21 cellular contexts compared by ENCODE assay signal in genomic region chr6:118525913-118526490, GRCh38. TPM values are rescaled to one million over a fixed set of nuclear protein-coding genes. Genes with fewer than 3 reads are reported as not detected.
DNase-seq lines count a peak whose midpoint lies in the region; ATAC-seq and TF ChIP-seq lines count a peak whose summit lies in the region.
"Had no signal": no experiment of that assay in that cellular context is flagged by ENCODE, and none has a peak within 500 bp of the region (broad histone marks: within the 10 kb centered on the region; RNA-seq: fewer than 3 reads in every experiment).

No MANE protein-coding gene starts in this region.

- no peak for TF ChIP-seq POLR2A in transverse colon (IDR thresholded peaks at IDR 0.05)

- no peak for TF ChIP-seq CTCF in cardiac muscle cell (IDR thresholded peaks at IDR 0.05; ENCODE audit: low read depth, low read length)
- TF ChIP-seq CTCF in neural crest cell (conservative IDR thresholded peaks at IDR 0.05), result no peak
- no peak for TF ChIP-seq CTCF in transverse colon (IDR thresholded peaks at IDR 0.05)
- no peak for TF ChIP-seq CTCF in WTC11 (IDR thresholded peaks at IDR 0.05)

- no peak overlapping the region for H3K4me3 ChIP-seq in cardiac muscle cell
- no peak overlapping the region for H3K4me3 ChIP-seq in transverse colon
- H3K4me3 ChIP-seq: A549 had no signal

- H3K9me3 Mint-ChIP-seq in neural crest cell (peaks cover 3% of the 10 kb centered on the region), WTC11 (peaks cover 11% of the 10 kb centered on the region)

- no peaks in the 10 kb centered on the region for H3K27me3 ChIP-seq in cardiac muscle cell
- no peaks in the 10 kb centered on the region for H3K27me3 ChIP-seq in transverse colon

- H3K4me3 Mint-ChIP-seq in neural crest cell, result no peak overlapping the region
- H3K4me3 Mint-ChIP-seq in WTC11, result no peak overlapping the region
- H3K4me3 Mint-ChIP-seq: HFFc6 had no signal

- 61 to 79% methylated on average over 3 of the region's 3 CpGs for WGBS in transverse colon (ENCODE audit: low coverage in 1 of 2), 2 donors

- in situ Hi-C loops in transverse colon (cut with MboI; ENCODE audit: low pct_ligation_motif_present in 1 of 4, low pct_unique_long_range_greater_than_20kb in 1 of 4, low sequenced_read_pairs in 3 of 4), result no loop called here

- POLR2A ChIA-PET in WTC11 (lab: Charles Lee), result no interaction called here

- H3K4me1 Mint-ChIP-seq in neural crest cell (peaks cover 5% of the 10 kb centered on the region), WTC11 (peaks cover 24% of the 10 kb centered on the region)

- peak overlapping the region; percentile 87 for H3K27ac ChIP-seq in cardiac muscle cell
- peak overlapping the region in 3 of 4 donors; percentile 37 to 67 (median 44) for H3K27ac ChIP-seq in transverse colon
- H3K27ac ChIP-seq: A549, C4-2B had no signal

- peak; percentile 68 for ATAC-seq in Right ventricle myocardium inferior
- ATAC-seq in GM19395 (IDR thresholded peaks at IDR 0.05; ENCODE audit: unreplicated experiment), result no peak
- ATAC-seq in WTC11, result no peak
- ATAC-seq in GM21528 (IDR thresholded peaks at IDR 0.05; ENCODE audit: low FRiP score, unreplicated experiment), result no peak
- ATAC-seq: A549, PC-3 had no signal

- DNase-seq in Right ventricle myocardium inferior (ENCODE audit: missing footprints), result no peak
- DNase-seq in cardiac septum (ENCODE audit: low spot score), result no peak
- no peak for DNase-seq in cardiac muscle cell (ENCODE audit: low read depth in 1 of 2, low spot score in 1 of 2)
- DNase-seq in neural crest cell (ENCODE audit: low read depth, low spot score), result no peak
- no peak for DNase-seq in transverse colon
- DNase-seq in WTC11 (ENCODE audit: low spot score), result no peak
- DNase-seq: Caco-2, DND-41, GDM1, HFFc6, KBM-7, NCI-H1048, NCI-H146, NCI-H2107, NCI-H446 treated with DMSO at 0.1 percent for 48 hours, NCI-H748 treated with DMSO at 0.1 percent for 48 hours, PC-3 had no signal

- peaks cover 11% of the 10 kb centered on the region for H3K36me3 Mint-ChIP-seq in neural crest cell (ENCODE audit: low read depth)
- H3K36me3 Mint-ChIP-seq in WTC11, result 0 out of 2 replicates have a peak, but pooled peaks cover 5% of the 10 kb centered on the region

- CTCF ChIA-PET in WTC11 (lab: Charles Lee), result no interaction called here

- H3K27me3 Mint-ChIP-seq in neural crest cell (ENCODE audit: low read depth), result no peaks in the 10 kb centered on the region
- no peaks in the 10 kb centered on the region for H3K27me3 Mint-ChIP-seq in WTC11 (ENCODE audit: low read depth)

- H3K27ac Mint-ChIP-seq in neural crest cell (ENCODE audit: unreplicated experiment), result peak overlapping the region; percentile 7
- no peak overlapping the region for H3K27ac Mint-ChIP-seq in WTC11
- H3K27ac Mint-ChIP-seq: HFFc6 had no signal

- no peaks in the 10 kb centered on the region for H3K9me3 ChIP-seq in cardiac muscle cell (ENCODE audit: low read depth)
- peaks cover 0 to 1% of the 10 kb centered on the region in 2 donors for H3K9me3 ChIP-seq in transverse colon
- H3K9me3 ChIP-seq: Caco-2 had no signal

- H3K4me1 ChIP-seq in cardiac muscle cell (ENCODE audit: low read depth), result peaks cover 14% of the 10 kb centered on the region
- peaks cover 0 to 15% (median 7%) of the 10 kb centered on the region in 4 donors for H3K4me1 ChIP-seq in transverse colon
- H3K4me1 ChIP-seq: A549, Caco-2 had no signal

- TF ChIP-seq EP300 in transverse colon (IDR thresholded peaks at IDR 0.05; ENCODE audit: low read depth), result no peak

- intact Hi-C loops in Right ventricle myocardium inferior (cut with DNase I) (no loop called here), cardiac septum (cut with DNase I) (no loop called here), transverse colon (cut with DNase I; ENCODE audit: low total_unique reads) (no loop called here)

- H3K36me3 ChIP-seq in cardiac muscle cell (no peaks in the 10 kb centered on the region), transverse colon (peaks cover 0 to 4% (median 0%) of the 10 kb centered on the region in 4 donors)

TF ChIP-seq in WTC11, 78 proteins besides CTCF, POLR2A, EP300 and RAD21:
- TF ChIP-seq HMGXB4 (CRISPR knock-in tag; IDR thresholded peaks at IDR 0.05) (no peak), ZNF219 (CRISPR knock-in tag; IDR thresholded peaks at IDR 0.05; ENCODE audit: borderline replicate concordance) (no peak), MLX (CRISPR knock-in tag; IDR thresholded peaks at IDR 0.05) (no peak), GTF2I (CRISPR knock-in tag; conservative IDR thresholded peaks at IDR 0.05) (no peak), NR1H2 (CRISPR knock-in tag; IDR thresholded peaks at IDR 0.05) (no peak), EMX1 (CRISPR knock-in tag; IDR thresholded peaks at IDR 0.05) (no peak), ZNF138 (CRISPR knock-in tag; conservative IDR thresholded peaks at IDR 0.05) (no peak), MAX (CRISPR knock-in tag; IDR thresholded peaks at IDR 0.05) (no peak), NR3C1 (CRISPR knock-in tag; conservative IDR thresholded peaks at IDR 0.05; ENCODE audit: low read depth) (no peak), NFATC4 (CRISPR knock-in tag; IDR thresholded peaks at IDR 0.05) (no peak)

RNA-seq across cellular contexts. Expression of gene PLN, which starts 22.1 kb away (rescaled TPM):
- total RNA-seq in Right ventricle myocardium inferior, result 2,685 TPM
- 2,070 TPM for total RNA-seq in cardiac septum
- total RNA-seq in cardiac muscle cell, result 187 and 230 TPM in 2 replicates
- 502 and 603 TPM in 2 replicates for polyA plus RNA-seq in cardiac muscle cell
- not detected in 2 replicates for total RNA-seq in neural crest cell
- total RNA-seq in transverse colon, result 10 to 100 TPM; 32.6 to 52.0 (median 47.1) TPM
- 0.09 TPM in 1 of 3 replicates, not detected in the others for total RNA-seq in WTC11 (2021)
- total RNA-seq: Caco-2, HFFc6, PC-3 had no signal
- polyA plus RNA-seq: A549 had no signal

Comparison
In these comparisons a context has a peak if more than half of its experiments do, and no peak if none do; other contexts are left out.
1. RNA of gene PLN, which starts 22.1 kb away (total RNA-seq): 2,685 TPM in Right ventricle myocardium inferior (single experiment), 2,070 TPM in cardiac septum (single experiment), 187 to 230 TPM in cardiac muscle cell and 32.6 to 52.0 TPM in transverse colon; 0.09 TPM in WTC11 and not detected in neural crest cell; every median in the first group is over 10 times any median in the second.